Comparison of ENCODE assay signal across 10 cellular contexts in the genomic region with DNA sequence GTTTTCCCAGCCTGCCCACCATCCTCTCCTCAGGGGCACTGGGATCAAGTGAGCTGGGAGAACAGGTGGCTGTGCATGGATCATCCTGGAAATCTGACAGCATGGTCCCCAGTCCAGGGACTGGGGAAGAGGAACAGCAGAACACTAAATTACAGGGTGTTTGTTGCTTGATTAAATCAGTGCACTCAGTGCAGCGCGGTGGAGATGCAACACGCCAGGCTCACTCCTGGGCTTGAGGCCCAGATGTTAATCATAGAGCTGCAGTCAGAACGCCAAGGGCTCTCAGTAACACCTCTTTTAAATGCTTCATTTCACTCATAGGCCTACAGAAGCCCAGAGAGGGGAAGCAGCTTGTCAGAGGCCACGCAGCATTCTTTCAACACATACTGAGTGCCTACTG. TPM values are rescaled to one million over a fixed set of nuclear protein-coding genes. Genes with fewer than 3 reads are reported as not detected.
DNase-seq lines count a peak whose midpoint lies in the region; ATAC-seq and TF ChIP-seq lines count a peak whose summit lies in the region.
"Had no signal": no experiment of that assay in that cellular context is flagged by ENCODE, and none has a peak within 500 bp of the region (broad histone marks: within the 10 kb centered on the region; RNA-seq: fewer than 3 reads in every experiment).

No MANE protein-coding gene starts in this region.

- H3K27me3 ChIP-seq in skeletal muscle tissue (ENCODE audit: control insufficient read depth in 3 of 3, insufficient read depth in 3 of 3, low read length in 3 of 3): no peaks in the 10 kb centered on the region

- H3K4me3 ChIP-seq in skeletal muscle tissue (ENCODE audit: low read length in 3 of 3): no peak overlapping the region
- H3K4me3 ChIP-seq: smooth muscle cell had no signal

- DNase-seq in NCI-H1694 treated with DMSO at 0.1 percent for 48 hours (lab: John Stamatoyannopoulos, UW) (peak; percentile 50), hypothalamus (lab: John Stamatoyannopoulos, UW) (peak in 28 of 51 donors; percentile 3 to 74 (median 28)), LoVo (ENCODE audit: low spot score) (no peak), NCI-H345 treated with DMSO at 0.1 percent for 48 hours (lab: John Stamatoyannopoulos, UW; ENCODE audit: unreplicated experiment) (no peak), foreskin melanocyte (no peak)
- DNase-seq: activated T-cell treated with anti-CD3 and anti-CD28 coated beads, Interleukin-2, amount 50 U/mL, for 72 hours had no signal

- peaks cover 12 to 16% (median 13%) of the 10 kb centered on the region in 3 donors for H3K4me1 ChIP-seq in skeletal muscle tissue (ENCODE audit: control insufficient read depth in 3 of 3, insufficient read depth in 3 of 3, low read length in 3 of 3)

- no peaks in the 10 kb centered on the region for H3K27me3 Mint-ChIP-seq in brain

- H3K9me3 ChIP-seq in skeletal muscle tissue (ENCODE audit: control insufficient read depth in 3 of 3, low read length in 3 of 3): no peaks in the 10 kb centered on the region

- H3K4me1 Mint-ChIP-seq in brain: peaks cover 16% of the 10 kb centered on the region

- no peak for TF ChIP-seq CTCF in brain (conservative IDR thresholded peaks at IDR 0.05)

- ATAC-seq in GM19328 (IDR thresholded peaks at IDR 0.05; ENCODE audit: unreplicated experiment): no peak
- ATAC-seq: activated T-cell treated with anti-CD3 and anti-CD28 coated beads, Interleukin-2, amount 50 U/mL, for 72 hours had no signal

- H3K4me3 Mint-ChIP-seq in brain: peak overlapping the region in 2 of 5 experiments; percentile 45 to 66
- H3K4me3 Mint-ChIP-seq: activated T-cell treated with anti-CD3 and anti-CD28 coated beads, Interleukin-2, amount 50 U/mL, for 72 hours had no signal

- peaks cover 0 to 3% (median 0%) of the 10 kb centered on the region in 3 donors for H3K36me3 ChIP-seq in skeletal muscle tissue (ENCODE audit: control insufficient read depth in 3 of 3, insufficient read depth in 3 of 3, low read length in 3 of 3)

- H3K9ac ChIP-seq in skeletal muscle tissue (ENCODE audit: low read depth in 1 of 3, low read length in 3 of 3): peak overlapping the region in 2 of 3 donors; percentile 17 to 21

- H3K9me3 Mint-ChIP-seq in brain: peaks cover 0 to 2% (median 0%) of the 10 kb centered on the region in 5 experiments
- H3K9me3 Mint-ChIP-seq: activated T-cell treated with anti-CD3 and anti-CD28 coated beads, Interleukin-2, amount 50 U/mL, for 72 hours had no signal

- peak overlapping the region; percentile 42 to 95 (median 86) for H3K27ac Mint-ChIP-seq in brain
- H3K27ac Mint-ChIP-seq: activated T-cell treated with anti-CD3 and anti-CD28 coated beads, Interleukin-2, amount 50 U/mL, for 72 hours had no signal

- no peaks in the 10 kb centered on the region for H3K36me3 Mint-ChIP-seq in brain

- H3K27ac ChIP-seq in skeletal muscle tissue (ENCODE audit: low read depth, low read length): no peak overlapping the region

RNA-seq across cellular contexts. Expression of gene LARP1, which starts 14.2 kb away (rescaled TPM):
- polyA plus RNA-seq in brain (ENCODE audit: insufficient read depth, low read depth, low replicate concordance): 86.7 TPM
- total RNA-seq in skeletal muscle tissue: 24.0 TPM

Comparison
In these comparisons a context has a peak if more than half of its experiments do, and no peak if none do; other contexts are left out.
1. DNase-seq: peak in NCI-H1694 treated with DMSO at 0.1 percent for 48 hours (single experiment) and hypothalamus (28 of 51); none in LoVo (single experiment), NCI-H345 treated with DMSO at 0.1 percent for 48 hours (single experiment) and foreskin melanocyte (single experiment).